Comparison of ENCODE assay signal across 8 cellular contexts in the genomic region with DNA sequence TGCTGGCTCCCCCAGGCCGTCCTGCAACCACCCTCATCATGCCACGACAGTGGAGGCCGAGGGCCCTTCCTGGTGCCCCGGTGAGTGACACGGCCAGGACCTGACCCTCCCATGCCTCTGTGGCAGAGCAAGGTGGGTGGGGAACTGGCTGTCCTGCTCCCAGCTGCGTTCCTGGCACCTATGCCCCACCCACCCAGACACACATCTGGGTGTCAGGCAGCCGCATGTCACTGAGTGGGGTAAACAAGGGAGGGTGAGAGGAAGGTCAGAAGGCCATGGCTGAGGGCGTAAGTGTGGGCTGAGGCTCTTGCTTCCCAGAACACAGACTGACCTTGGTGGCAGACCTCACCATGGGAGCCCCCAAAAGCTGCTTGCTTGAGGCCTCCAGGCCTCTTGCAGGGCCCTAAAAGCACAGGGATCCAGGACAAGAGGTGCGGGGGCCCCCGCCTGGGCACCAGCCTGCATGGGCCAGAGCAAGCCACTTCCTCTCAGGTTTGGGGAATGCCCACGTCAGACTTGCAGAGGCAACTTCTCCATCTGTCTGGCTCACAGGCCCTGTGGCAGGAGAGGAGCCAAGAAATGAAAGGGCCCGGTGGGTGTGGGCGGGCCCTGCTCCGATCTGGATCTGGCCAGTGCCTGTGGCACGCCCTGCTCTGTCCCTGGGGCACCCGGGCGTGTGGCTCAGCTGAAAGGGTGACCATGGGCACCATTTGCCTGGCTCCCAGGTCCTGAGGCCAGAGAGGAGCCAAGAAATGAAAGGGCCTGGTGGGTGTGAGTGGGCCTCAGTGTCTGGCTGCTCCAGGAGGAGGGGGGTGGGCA. TPM values are rescaled to one million over a fixed set of nuclear protein-coding genes. Genes with fewer than 3 reads are reported as not detected.
DNase-seq lines count a peak whose midpoint lies in the region; ATAC-seq lines count a peak whose summit lies in the region.

No MANE protein-coding gene starts in this region.

- H3K36me3 Mint-ChIP-seq in T-cell = no peaks in the 10 kb centered on the region

- POLR2A ChIA-PET in T-cell (lab: Charles Lee) = no interaction called here

- CTCF ChIA-PET in T-cell (lab: Charles Lee) = no interaction called here

- peak overlapping the region in 1 of 3 donors; percentile 42 for H3K4me3 Mint-ChIP-seq in T-cell

- H3K9me3 Mint-ChIP-seq in T-cell = no peaks in the 10 kb centered on the region

- peak overlapping the region; percentile 68 to 75 for H3K27ac Mint-ChIP-seq in T-cell

- no peaks in the 10 kb centered on the region for H3K27me3 Mint-ChIP-seq in T-cell

- peak overlapping the region; percentile 72 for H3K27ac ChIP-seq in cingulate gyrus (ENCODE audit: low read depth, low read length)

- DNase-seq in Daoy (ENCODE audit: low read depth) = peak; percentile 89
- DNase-seq in T-cell = peak in 21 of 34 experiments; percentile 39 to 73 (median 53)
- DNase-seq in midbrain (lab: John Stamatoyannopoulos, UW) = peak; percentile 53
- DNase-seq in DMS114 treated with DMSO at 0.1 percent for 48 hours (lab: John Stamatoyannopoulos, UW; ENCODE audit: unreplicated experiment) = no peak

- ATAC-seq in HG02588 (IDR thresholded peaks at IDR 0.05; ENCODE audit: unreplicated experiment) (peak; percentile 36), T-cell (replicated peaks in 1 of 4) (peak; percentile 24 to 68 (median 32)), GM21367 (IDR thresholded peaks at IDR 0.05; ENCODE audit: unreplicated experiment) (no peak), HG02973 (IDR thresholded peaks at IDR 0.05; ENCODE audit: unreplicated experiment) (no peak)

- peaks cover 14 to 40% (median 25%) of the 10 kb centered on the region in 3 donors for H3K4me1 Mint-ChIP-seq in T-cell

RNA-seq across cellular contexts. Expression of a gene that starts 3.9 kb away (rescaled TPM):
- 7.9 and 36.5 TPM in 2 replicates for total RNA-seq in Daoy (2014; rRNA removed; shearing (Covaris generic))
- 100 to 1,000 TPM in 3 of 5 donors, 10 to 100 TPM in 2; 86.4 to 127 (median 103) TPM for total RNA-seq in T-cell

RNA-seq across cellular contexts. Expression of a gene that starts 12.3 kb away (rescaled TPM):
- 26.7 and 57.7 TPM in 2 replicates for total RNA-seq in Daoy (2014; rRNA removed; shearing (Covaris generic))
- 10 to 100 TPM; 31.9 to 47.3 (median 40.9) TPM for total RNA-seq in T-cell

RNA-seq across cellular contexts. Expression of a gene that starts 57.0 kb away (rescaled TPM):
- 16.5 and 25.1 TPM in 2 replicates for total RNA-seq in Daoy (2014; rRNA removed; shearing (Covaris generic))
- total RNA-seq in T-cell = 100 to 1,000 TPM; 177 to 273 (median 194) TPM

Comparison
In these comparisons a context has a peak if more than half of its experiments do, and no peak if none do; other contexts are left out.
1. ATAC-seq: peak in HG02588 (single experiment) and T-cell (4 of 4); none in GM21367 (single experiment) and HG02973 (single experiment).